Comparison of ENCODE assay signal across 1 cellular context in the genomic region with DNA sequence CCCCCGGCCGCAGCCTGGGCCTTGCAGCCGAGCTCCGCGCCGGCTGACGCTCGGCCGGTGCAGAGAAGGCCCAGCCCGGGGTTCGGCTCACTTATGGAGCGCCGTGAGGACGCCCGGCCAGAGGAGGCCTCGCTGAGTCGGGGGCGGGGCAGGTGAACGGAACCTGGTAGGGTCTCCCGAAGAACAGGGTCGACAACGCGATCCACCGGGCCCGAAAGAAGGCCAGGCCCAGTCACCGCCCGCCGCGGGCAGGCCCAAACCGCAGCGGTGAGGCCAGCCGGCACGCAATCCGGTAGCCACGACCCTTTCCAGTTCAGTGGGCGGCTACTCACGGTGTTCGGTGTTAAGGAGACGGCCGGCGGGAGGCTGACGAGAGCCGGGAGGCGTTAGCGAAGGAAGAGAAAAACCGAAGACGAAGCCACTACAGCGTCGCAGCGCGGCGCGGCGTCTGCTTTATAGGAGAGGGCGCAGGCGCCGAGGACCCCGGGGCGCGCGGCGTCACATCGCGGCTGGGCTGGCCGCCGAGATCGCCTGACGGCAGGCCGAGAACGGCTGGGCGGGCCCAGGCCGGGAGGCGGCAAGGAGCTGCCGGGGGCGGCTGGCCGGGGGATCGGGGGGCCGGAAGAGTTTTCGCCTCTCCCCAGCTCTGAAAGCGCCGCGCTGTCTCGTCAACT.
A peak's percentile ranks its signal among the peaks of the same experiment; 100 is the strongest.
TF ChIP-seq lines count a peak whose summit lies in the region.

Gene SKP1, minus strand, starts transcription at position 428 of the 674 bp plus-strand sequence. CDS start 2,928 bp downstream, outside the sequence.

TF ChIP-seq in HepG2, 621 proteins besides CTCF, POLR2A, EP300 and RAD21 (continued from another document and continues in another):
- peak; percentile 59 for TF ChIP-seq HNF1B (CRISPR knock-in tag; IDR thresholded peaks at IDR 0.05)
- TF ChIP-seq JUN (CRISPR knock-in tag; IDR thresholded peaks at IDR 0.05) = no peak
- TF ChIP-seq ZNF292 (CRISPR knock-in tag; IDR thresholded peaks at IDR 0.05; ENCODE audit: borderline replicate concordance, low read depth) = peak; percentile 51; the same call in 1 of the 2 replicates
- peak; percentile 65; the same call in 1 of the 2 replicates for TF ChIP-seq KLF13 (CRISPR knock-in tag; IDR thresholded peaks at IDR 0.05)
- TF ChIP-seq ZNF747 (CRISPR knock-in tag; IDR thresholded peaks at IDR 0.05; ENCODE audit: borderline replicate concordance) = no peak; the same call in 1 of the 2 replicates
- no peak for TF ChIP-seq NFE2 (CRISPR knock-in tag; IDR thresholded peaks at IDR 0.05)
- TF ChIP-seq TSC22D2 (CRISPR knock-in tag; IDR thresholded peaks at IDR 0.05; ENCODE audit: borderline replicate concordance) = peak; percentile 86; the same call in 1 of the 2 replicates
- 0 out of 2 replicates have a peak, but pooled peaks have one; percentile 30 for TF ChIP-seq ZNF652 (CRISPR knock-in tag; IDR thresholded peaks at IDR 0.05; ENCODE audit: borderline replicate concordance, low read depth)
- peak; percentile 87 for TF ChIP-seq ARNT2 (CRISPR knock-in tag; IDR thresholded peaks at IDR 0.05; ENCODE audit: low read depth)
- TF ChIP-seq, protein P1, sequence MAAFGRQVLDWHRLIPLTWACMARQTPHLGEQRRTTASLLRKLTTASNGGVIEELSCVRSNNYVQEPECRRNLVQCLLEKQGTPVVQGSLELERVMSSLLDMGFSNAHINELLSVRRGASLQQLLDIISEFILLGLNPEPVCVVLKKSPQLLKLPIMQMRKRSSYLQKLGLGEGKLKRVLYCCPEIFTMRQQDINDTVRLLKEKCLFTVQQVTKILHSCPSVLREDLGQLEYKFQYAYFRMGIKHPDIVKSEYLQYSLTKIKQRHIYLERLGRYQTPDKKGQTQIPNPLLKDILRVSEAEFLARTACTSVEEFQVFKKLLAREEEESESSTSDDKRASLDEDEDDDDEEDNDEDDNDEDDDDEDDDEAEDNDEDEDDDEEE (CRISPR knock-in tag; IDR thresholded peaks at IDR 0.05) = no peak; the same call in 1 of the 2 replicates
- 0 out of 2 replicates have a peak, but pooled peaks have one; percentile 47 for TF ChIP-seq ZBTB4 (CRISPR knock-in tag; IDR thresholded peaks at IDR 0.05; ENCODE audit: borderline replicate concordance)
- TF ChIP-seq SALL1 (CRISPR knock-in tag; IDR thresholded peaks at IDR 0.05) = peak; percentile 84
- no peak for TF ChIP-seq ZNF407 (CRISPR knock-in tag; IDR thresholded peaks at IDR 0.05; ENCODE audit: not compliant biosample characterization)
- peak; percentile 97 for TF ChIP-seq HOXA5 (CRISPR knock-in tag; IDR thresholded peaks at IDR 0.05)
- no peak for TF ChIP-seq ATM (IDR thresholded peaks at IDR 0.05; ENCODE audit: borderline replicate concordance)
- no peak for TF ChIP-seq NR2F6 (IDR thresholded peaks at IDR 0.05)
- no peak for TF ChIP-seq NR2F6 (CRISPR knock-in tag; IDR thresholded peaks at IDR 0.05)
- peak; percentile 82 for TF ChIP-seq SMAD3 (CRISPR knock-in tag; IDR thresholded peaks at IDR 0.05)
- TF ChIP-seq, protein P2, sequence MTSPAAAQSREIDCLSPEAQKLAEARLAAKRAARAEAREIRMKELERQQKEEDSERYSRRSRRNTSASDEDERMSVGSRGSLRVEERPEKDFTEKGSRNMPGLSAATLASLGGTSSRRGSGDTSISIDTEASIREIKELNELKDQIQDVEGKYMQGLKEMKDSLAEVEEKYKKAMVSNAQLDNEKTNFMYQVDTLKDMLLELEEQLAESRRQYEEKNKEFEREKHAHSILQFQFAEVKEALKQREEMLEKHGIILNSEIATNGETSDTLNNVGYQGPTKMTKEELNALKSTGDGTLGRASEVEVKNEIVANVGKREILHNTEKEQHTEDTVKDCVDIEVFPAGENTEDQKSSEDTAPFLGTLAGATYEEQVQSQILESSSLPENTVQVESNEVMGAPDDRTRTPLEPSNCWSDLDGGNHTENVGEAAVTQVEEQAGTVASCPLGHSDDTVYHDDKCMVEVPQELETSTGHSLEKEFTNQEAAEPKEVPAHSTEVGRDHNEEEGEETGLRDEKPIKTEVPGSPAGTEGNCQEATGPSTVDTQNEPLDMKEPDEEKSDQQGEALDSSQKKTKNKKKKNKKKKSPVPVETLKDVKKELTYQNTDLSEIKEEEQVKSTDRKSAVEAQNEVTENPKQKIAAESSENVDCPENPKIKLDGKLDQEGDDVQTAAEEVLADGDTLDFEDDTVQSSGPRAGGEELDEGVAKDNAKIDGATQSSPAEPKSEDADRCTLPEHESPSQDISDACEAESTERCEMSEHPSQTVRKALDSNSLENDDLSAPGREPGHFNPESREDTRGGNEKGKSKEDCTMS (CRISPR knock-in tag; conservative IDR thresholded peaks at IDR 0.05) = 0 out of 2 replicates have a peak, but pooled peaks have one; percentile 38
- 0 out of 2 replicates have a peak, but pooled peaks have one; percentile 59 for TF ChIP-seq KLF9 (CRISPR knock-in tag; IDR thresholded peaks at IDR 0.05; ENCODE audit: low read depth)
- TF ChIP-seq DMAP1 (CRISPR knock-in tag; IDR thresholded peaks at IDR 0.05) = peak; percentile 90
- TF ChIP-seq, protein P3, sequence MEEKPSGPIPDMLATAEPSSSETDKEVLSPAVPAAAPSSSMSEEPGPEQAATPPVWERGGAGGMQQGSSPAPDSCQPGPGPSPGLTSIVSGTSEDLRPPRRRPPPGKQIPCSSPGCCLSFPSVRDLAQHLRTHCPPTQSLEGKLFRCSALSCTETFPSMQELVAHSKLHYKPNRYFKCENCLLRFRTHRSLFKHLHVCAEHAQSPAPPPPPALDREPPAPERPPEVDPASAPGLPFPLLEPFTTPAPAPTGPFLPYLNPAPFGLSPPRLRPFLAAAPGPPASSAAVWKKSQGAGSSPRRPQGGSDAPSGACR (CRISPR knock-in tag; IDR thresholded peaks at IDR 0.05) = peak; percentile 57; the same call in 1 of the 2 replicates
- no peak for TF ChIP-seq SRSF4 (IDR thresholded peaks at IDR 0.05; ENCODE audit: low read depth, low read length, poor library complexity, severe bottlenecking)
- TF ChIP-seq NR2F2 (IDR thresholded peaks at IDR 0.05; ENCODE audit: borderline replicate concordance, low read depth) = no peak
